11 cellular contexts compared by ENCODE assay signal in the genomic region with DNA sequence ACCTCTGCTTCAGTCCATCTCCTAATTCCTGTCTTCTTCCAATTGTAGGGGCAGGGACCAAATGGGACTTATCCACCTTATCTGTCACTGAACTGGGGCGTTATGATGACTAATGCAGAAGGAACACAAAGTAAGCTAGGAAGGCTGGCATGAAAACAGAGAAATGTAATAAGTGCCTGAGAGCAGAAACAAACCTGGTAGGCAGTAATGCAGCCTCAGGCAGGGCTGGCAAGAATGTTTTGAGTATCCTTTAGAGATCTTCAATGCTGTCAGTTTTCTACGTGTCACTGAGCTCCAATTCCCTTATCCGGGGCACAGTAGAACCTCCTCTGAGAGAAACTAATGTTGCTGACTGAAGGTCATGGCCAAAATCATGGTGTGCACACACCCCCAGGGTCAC.
A peak's percentile ranks its signal among the peaks of the same experiment; 100 is the strongest.
DNase-seq lines count a peak whose midpoint lies in the region; ATAC-seq, FAIRE-seq and TF ChIP-seq lines count a peak whose summit lies in the region.
"Had no signal": no experiment of that assay in that cellular context is flagged by ENCODE, and none has a peak within 500 bp of the region (broad histone marks: within the 10 kb centered on the region; RNA-seq: fewer than 3 reads in every experiment).

No MANE protein-coding gene starts in this region.

- H3K27ac Mint-ChIP-seq in T-helper 2 cell treated with Interferon-gamma antibody and Interleukin-4, amounts not matched to agents 5 μg/mL and 100 μg/mL, for 36 hours = no peak overlapping the region

- no peak overlapping the region for H2AFZ ChIP-seq in GM23248
- no peak overlapping the region for H2AFZ ChIP-seq in MM.1S (ENCODE audit: low read length)

- H3K36me3 Mint-ChIP-seq in T-helper 2 cell treated with Interferon-gamma antibody and Interleukin-4, amounts not matched to agents 5 μg/mL and 100 μg/mL, for 36 hours (ENCODE audit: low read depth) = no peaks in the 10 kb centered on the region

- no peaks in the 10 kb centered on the region for H3K27me3 Mint-ChIP-seq in T-helper 2 cell treated with Interferon-gamma antibody and Interleukin-4, amounts not matched to agents 5 μg/mL and 100 μg/mL, for 36 hours (ENCODE audit: low read depth)

- H3K4me3 ChIP-seq in GM23248 = 0 out of 2 replicates have a peak overlapping the region, but pooled peaks have one; percentile 13
- H3K4me3 ChIP-seq in RWPE2 (ENCODE audit: severe bottlenecking) = no peak overlapping the region
- H3K4me3 ChIP-seq in esophagus muscularis mucosa = peak overlapping the region; percentile 39 to 57 (median 50)
- no peak overlapping the region for H3K4me3 ChIP-seq in pancreas
- H3K4me3 ChIP-seq in MM.1S (ENCODE audit: low read length) = no peak overlapping the region

- H3K27me3 ChIP-seq in GM23248 (replicated peaks; ENCODE audit: insufficient read depth) (no peaks in the 10 kb centered on the region), RWPE2 (ENCODE audit: insufficient read depth, poor library complexity, severe bottlenecking) (no peaks in the 10 kb centered on the region), esophagus muscularis mucosa (peaks cover 0 to 3% (median 0%) of the 10 kb centered on the region in 4 donors), pancreas (no peaks in the 10 kb centered on the region), MM.1S (replicated peaks; ENCODE audit: insufficient read depth, low read length) (no peaks in the 10 kb centered on the region)

- no peak overlapping the region for H3K4me3 Mint-ChIP-seq in T-helper 2 cell treated with Interferon-gamma antibody and Interleukin-4, amounts not matched to agents 5 μg/mL and 100 μg/mL, for 36 hours

- no peak overlapping the region for H3K27ac ChIP-seq in GM23248
- H3K27ac ChIP-seq in RWPE2 (ENCODE audit: poor library complexity, severe bottlenecking) = peak overlapping the region; percentile 13
- peak overlapping the region; percentile 82 to 85 (median 84) for H3K27ac ChIP-seq in esophagus muscularis mucosa (replicated peaks in 1 of 4)
- no peak overlapping the region for H3K27ac ChIP-seq in pancreas
- no peak overlapping the region for H3K27ac ChIP-seq in MM.1S (ENCODE audit: low read length)

- H4K20me1 ChIP-seq in GM23248 (ENCODE audit: insufficient read depth) = no peaks in the 10 kb centered on the region
- H4K20me1 ChIP-seq in MM.1S (ENCODE audit: insufficient read depth, low read length) = no peaks in the 10 kb centered on the region

- no peak for FAIRE-seq in pancreas (lab: Jason Lieb, UNC)

- in situ Hi-C loops in GM23248 (cut with MboI) = no loop called here

- no peaks in the 10 kb centered on the region for H3K9me3 Mint-ChIP-seq in T-helper 2 cell treated with Interferon-gamma antibody and Interleukin-4, amounts not matched to agents 5 μg/mL and 100 μg/mL, for 36 hours

- H3K36me3 ChIP-seq in GM23248 (ENCODE audit: low read depth) = no peaks in the 10 kb centered on the region
- H3K36me3 ChIP-seq in RWPE2 (ENCODE audit: low read depth) = no peaks in the 10 kb centered on the region
- H3K36me3 ChIP-seq in esophagus muscularis mucosa = no peaks in the 10 kb centered on the region
- H3K36me3 ChIP-seq in pancreas = no peaks in the 10 kb centered on the region
- H3K36me3 ChIP-seq in MM.1S (replicated peaks; ENCODE audit: insufficient read depth, low read length) = no peaks in the 10 kb centered on the region

- H3K4me1 Mint-ChIP-seq in T-helper 2 cell treated with Interferon-gamma antibody and Interleukin-4, amounts not matched to agents 5 μg/mL and 100 μg/mL, for 36 hours (ENCODE audit: low read depth) = peaks cover 7% of the 10 kb centered on the region

- TF ChIP-seq CTCF in RWPE2 (IDR thresholded peaks at IDR 0.05; ENCODE audit: poor library complexity, severe bottlenecking) = no peak
- no peak for TF ChIP-seq CTCF in esophagus muscularis mucosa (IDR thresholded peaks at IDR 0.05)
- no peak for TF ChIP-seq CTCF in pancreas (IDR thresholded peaks at IDR 0.05)
- TF ChIP-seq CTCF in MM.1S (IDR thresholded peaks at IDR 0.05; ENCODE audit: low read length) = no peak

- H3K4me1 ChIP-seq in GM23248 (ENCODE audit: insufficient read depth) = peaks cover 33% of the 10 kb centered on the region
- peaks cover 21% of the 10 kb centered on the region for H3K4me1 ChIP-seq in RWPE2 (ENCODE audit: insufficient read depth, poor library complexity, severe bottlenecking)
- peaks cover 4 to 95% (median 81%) of the 10 kb centered on the region in 4 donors for H3K4me1 ChIP-seq in esophagus muscularis mucosa
- no peaks in the 10 kb centered on the region for H3K4me1 ChIP-seq in pancreas
- H3K4me1 ChIP-seq in MM.1S (ENCODE audit: low read length) = peaks cover 17% of the 10 kb centered on the region

- TF ChIP-seq POLR2A in esophagus muscularis mucosa (IDR thresholded peaks at IDR 0.05; ENCODE audit: low read depth) = no peak

- H3K9me2 ChIP-seq in GM23248 (ENCODE audit: insufficient read depth) (no peaks in the 10 kb centered on the region), MM.1S (replicated peaks; ENCODE audit: insufficient read depth, low read length) (no peaks in the 10 kb centered on the region)

- peak; percentile 66 for DNase-seq in GM23248
- DNase-seq in RWPE2 (ENCODE audit: low spot score) = no peak
- no peak for DNase-seq in esophagus muscularis mucosa (ENCODE audit: extremely low spot score)
- DNase-seq in pancreas = no peak
- no peak for DNase-seq in T-helper 2 cell treated with Interferon-gamma antibody and Interleukin-4, amounts not matched to agents 5 μg/mL and 100 μg/mL, for 36 hours (ENCODE audit: low spot score)
- no peak for DNase-seq in MM.1S
- DNase-seq: activated gamma-delta T cell, midbrain, NCI-H526 treated with DMSO at 0.1 percent for 48 hours had no signal

- no peak overlapping the region for H3K9ac ChIP-seq in GM23248
- no peak overlapping the region for H3K9ac ChIP-seq in MM.1S (ENCODE audit: low read length)

- TF ChIP-seq EP300 in esophagus muscularis mucosa (IDR thresholded peaks at IDR 0.05) = no peak

- H3F3A ChIP-seq in GM23248 (ENCODE audit: insufficient read depth) (peaks cover 7% of the 10 kb centered on the region), MM.1S (ENCODE audit: insufficient read depth, low read length) (peaks cover 16% of the 10 kb centered on the region)

- WGBS in GM23248 (ENCODE audit: low coverage in 1 of 2, low lambda C conversion rate in 2 of 2, missing lambda C conversion rate in 2 of 2), 2 experiments = 34 to 45% methylated on average over 3 of the region's 3 CpGs
- WGBS in esophagus muscularis mucosa = 18% methylated on average over 3 of the region's 3 CpGs
- 13 to 18% methylated on average over 3 of the region's 3 CpGs for WGBS in pancreas, 2 donors

- ATAC-seq in RWPE2 (ENCODE audit: low read depth) (peak; percentile 68), pancreas (peak in 3 of 4 donors; percentile 63 to 83 (median 75)), GM21717 (IDR thresholded peaks at IDR 0.05; ENCODE audit: unreplicated experiment) (no peak), GM21737 (IDR thresholded peaks at IDR 0.05; ENCODE audit: unreplicated experiment) (no peak)

- intact Hi-C loops in esophagus muscularis mucosa (cut with DNase I) = no loop called here
- intact Hi-C loops in pancreas (cut with DNase I) = no loop called here

- H3K9me3 ChIP-seq in GM23248 (ENCODE audit: low read depth) = no peaks in the 10 kb centered on the region
- no peaks in the 10 kb centered on the region for H3K9me3 ChIP-seq in RWPE2 (ENCODE audit: severe bottlenecking)
- no peaks in the 10 kb centered on the region for H3K9me3 ChIP-seq in esophagus muscularis mucosa
- H3K9me3 ChIP-seq in pancreas = no peaks in the 10 kb centered on the region
- no peaks in the 10 kb centered on the region for H3K9me3 ChIP-seq in MM.1S (replicated peaks; ENCODE audit: insufficient read depth, low read length)

- H3K4me2 ChIP-seq in GM23248 (ENCODE audit: unreplicated experiment) (peak overlapping the region; percentile 32), MM.1S (ENCODE audit: low read depth, low read length) (no peak overlapping the region)

- no peaks in the 10 kb centered on the region for H3K79me2 ChIP-seq in GM23248 (ENCODE audit: insufficient read depth)
- no peaks in the 10 kb centered on the region for H3K79me2 ChIP-seq in MM.1S (ENCODE audit: low read length)

Comparison
In these comparisons a context has a peak if more than half of its experiments do, and no peak if none do; other contexts are left out.
1. H3K27ac ChIP-seq: peak in RWPE2 (single experiment) and esophagus muscularis mucosa (4 of 4); none in GM23248 (single experiment), pancreas (0 of 4) and MM.1S (single experiment).
2. H3K4me3 ChIP-seq: peak in GM23248 (single experiment) and esophagus muscularis mucosa (4 of 4); none in RWPE2 (single experiment), pancreas (0 of 4) and MM.1S (single experiment).
3. ATAC-seq: peak in RWPE2 (single experiment) and pancreas (3 of 4); none in GM21717 (single experiment) and GM21737 (single experiment).